ENCODE assay signal across 13 cellular contexts in the genomic region with DNA sequence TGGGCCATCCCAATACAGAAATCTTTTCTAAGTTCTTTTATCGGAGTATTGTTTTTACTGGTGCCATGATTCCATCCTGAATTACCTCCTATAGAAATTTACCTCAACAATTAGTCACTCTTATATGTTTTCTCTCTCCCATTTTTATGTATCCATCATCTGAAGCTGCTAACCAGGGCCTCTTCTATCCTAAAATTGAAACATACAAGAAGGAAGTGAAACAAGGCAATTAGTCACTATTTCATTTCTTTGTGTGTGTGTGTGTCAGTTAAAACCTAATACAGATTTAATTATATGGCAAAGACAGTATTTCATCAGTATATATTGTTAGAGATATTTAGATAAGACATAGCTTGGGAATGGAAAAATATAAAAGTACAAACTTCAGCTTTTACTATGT.
A peak's percentile ranks its signal among the peaks of the same experiment; 100 is the strongest.
DNase-seq lines count a peak whose midpoint lies in the region; ATAC-seq and FAIRE-seq lines count a peak whose summit lies in the region.
"Had no signal": no experiment of that assay in that cellular context is flagged by ENCODE, and none has a peak within 500 bp of the region (broad histone marks: within the 10 kb centered on the region; RNA-seq: fewer than 3 reads in every experiment).

No MANE protein-coding gene starts in this region.

- H3K27ac Mint-ChIP-seq in activated CD4-positive, alpha-beta T cell treated with anti-CD3 and anti-CD28 coated beads for 36 hours, result no peak overlapping the region
- peak overlapping the region; percentile 80 for H3K27ac Mint-ChIP-seq in memory B cell

- H3K4me1 Mint-ChIP-seq in activated CD4-positive, alpha-beta T cell treated with anti-CD3 and anti-CD28 coated beads for 36 hours, result peaks cover 44% of the 10 kb centered on the region
- peaks cover 19% of the 10 kb centered on the region for H3K4me1 Mint-ChIP-seq in memory B cell

- intact Hi-C loops in activated CD4-positive, alpha-beta T cell treated with anti-CD3 and anti-CD28 coated beads for 36 hours (cut with DNase I, micrococcal nuclease), result no loop called here

- no peak overlapping the region for H3K4me3 Mint-ChIP-seq in activated CD4-positive, alpha-beta T cell treated with anti-CD3 and anti-CD28 coated beads for 36 hours
- H3K4me3 Mint-ChIP-seq in memory B cell, result no peak overlapping the region

- H3K9me3 ChIP-seq in MG63, result no peaks in the 10 kb centered on the region; the same call in 1 of the 2 replicates

- no peak for FAIRE-seq in urothelium cell line (lab: Jason Lieb, UNC)
- FAIRE-seq: A204.1 had no signal

- H3K27me3 ChIP-seq in MG63, result no peaks in the 10 kb centered on the region

- no peaks in the 10 kb centered on the region for H3K9me3 Mint-ChIP-seq in activated CD4-positive, alpha-beta T cell treated with anti-CD3 and anti-CD28 coated beads for 36 hours (ENCODE audit: low read depth)
- no peaks in the 10 kb centered on the region for H3K9me3 Mint-ChIP-seq in memory B cell

- CTCF ChIA-PET in activated CD4-positive, alpha-beta T cell treated with anti-CD3 and anti-CD28 coated beads for 36 hours (lab: Charles Lee), result interaction anchor here (0.8 to 1.6 kb wide), 3 partner anchors 9 to 146 kb away, joined by 4 to 5 read pairs (median 5); no protein-coding TSS in a partner anchor

- peak; percentile 54 for ATAC-seq in activated CD4-positive, alpha-beta T cell treated with anti-CD3 and anti-CD28 coated beads for 36 hours
- ATAC-seq in GM21825 (IDR thresholded peaks at IDR 0.05; ENCODE audit: unreplicated experiment), result peak; percentile 67
- peak; percentile 68 for ATAC-seq in HG03378 (IDR thresholded peaks at IDR 0.05; ENCODE audit: unreplicated experiment)
- no peak for ATAC-seq in memory B cell (ENCODE audit: low read depth)

- no peak for DNase-seq in activated CD4-positive, alpha-beta T cell treated with anti-CD3 and anti-CD28 coated beads for 36 hours
- DNase-seq in activated CD4-positive, alpha-beta T cell treated with anti-CD3 and anti-CD28 coated beads, Interleukin-2, amount 50 U/mL, for 48 hours, result no peak
- no peak for DNase-seq in memory B cell (ENCODE audit: low spot score in 2 of 2)
- no peak for DNase-seq in urothelium cell line (ENCODE audit: low spot score)
- DNase-seq in MG63, result no peak
- DNase-seq in NCI-H2081 treated with DMSO at 0.1 percent for 48 hours (lab: John Stamatoyannopoulos, UW), result no peak
- DNase-seq: activated T-cell treated with anti-CD3 and anti-CD28 coated beads for 4 hours; GM23248; NCI-H82; stimulated activated CD4-positive, alpha-beta T cell treated with anti-CD3 and anti-CD28 coated beads, Interleukin-2, amount 100 ng/mL, for 48 hours had no signal

- H3K36me3 Mint-ChIP-seq in activated CD4-positive, alpha-beta T cell treated with anti-CD3 and anti-CD28 coated beads for 36 hours (ENCODE audit: low read depth), result no peaks in the 10 kb centered on the region
- H3K36me3 Mint-ChIP-seq in memory B cell, result no peaks in the 10 kb centered on the region

- no peak overlapping the region for H3K4me3 ChIP-seq in MG63
- H3K4me3 ChIP-seq: GM23248 had no signal

- no peaks in the 10 kb centered on the region for H3K36me3 ChIP-seq in MG63

- H3K27me3 Mint-ChIP-seq in activated CD4-positive, alpha-beta T cell treated with anti-CD3 and anti-CD28 coated beads for 36 hours, result peaks cover 2% of the 10 kb centered on the region
- H3K27me3 Mint-ChIP-seq in memory B cell, result no peaks in the 10 kb centered on the region

- POLR2A ChIA-PET in activated CD4-positive, alpha-beta T cell treated with anti-CD3 and anti-CD28 coated beads for 36 hours (lab: Charles Lee), result no interaction called here
